Comparison of ENCODE assay signal across 9 cellular contexts in genomic region chr10:68231916-68232315, GRCh38. TPM values are rescaled to one million over a fixed set of nuclear protein-coding genes. Genes with fewer than 3 reads are reported as not detected.
DNase-seq lines count a peak whose midpoint lies in the region; ATAC-seq and TF ChIP-seq lines count a peak whose summit lies in the region.
"Had no signal": no experiment of that assay in that cellular context is flagged by ENCODE, and none has a peak within 500 bp of the region (broad histone marks: within the 10 kb centered on the region; RNA-seq: fewer than 3 reads in every experiment).

Gene ATOH7 (minus strand): TSS chr10:68232113. CDS start chr10:68231677, 436 bp downstream.

- TF ChIP-seq CTCF in body of pancreas (IDR thresholded peaks at IDR 0.05) (no peak), lower lobe of right lung (IDR thresholded peaks at IDR 0.05) (no peak), tibial nerve (IDR thresholded peaks at IDR 0.05) (no peak)

- no peaks in the 10 kb centered on the region for H3K36me3 ChIP-seq in body of pancreas (replicated peaks in 1 of 2; ENCODE audit: insufficient read depth in 1 of 2, low read depth in 2 of 2)
- no peaks in the 10 kb centered on the region for H3K36me3 ChIP-seq in lower lobe of right lung
- H3K36me3 ChIP-seq in tibial nerve: no peaks in the 10 kb centered on the region

- no peak for ATAC-seq in body of pancreas
- no peak for ATAC-seq in lower lobe of right lung
- ATAC-seq in GM18867 (IDR thresholded peaks at IDR 0.05; ENCODE audit: unreplicated experiment): no peak

- no peaks in the 10 kb centered on the region for H3K36me3 Mint-ChIP-seq in activated naive CD4-positive, alpha-beta T cell treated with anti-CD3 and anti-CD28 coated beads for 36 hours (ENCODE audit: low read depth)

- no peak for DNase-seq in activated naive CD4-positive, alpha-beta T cell treated with anti-CD3 and anti-CD28 coated beads for 36 hours
- DNase-seq in activated naive CD4-positive, alpha-beta T cell (lab: John Stamatoyannopoulos, UW): no peak
- DNase-seq in body of pancreas: no peak
- no peak for DNase-seq in lower lobe of right lung
- no peak for DNase-seq in tibial nerve (ENCODE audit: low spot score in 2 of 2)
- DNase-seq in stimulated activated CD4-positive, alpha-beta T cell treated with anti-CD3 and anti-CD28 coated beads, Interleukin-4, amount 100 ng/mL, for 24 hours: no peak
- no peak for DNase-seq in activated CD4-positive, alpha-beta T cell treated with anti-CD3 and anti-CD28 coated beads for 4 hours

- H3K4me3 ChIP-seq in body of pancreas (peak within 1 kb of the TSS; percentile 17 to 23), lower lobe of right lung (peak within 1 kb of the TSS; percentile 70), tibial nerve (peak within 1 kb of the TSS; percentile 51 to 62 (median 56))

- H3K4me3 Mint-ChIP-seq in activated naive CD4-positive, alpha-beta T cell treated with anti-CD3 and anti-CD28 coated beads for 36 hours: peak within 1 kb of the TSS; percentile 71

- intact Hi-C loops in activated naive CD4-positive, alpha-beta T cell treated with anti-CD3 and anti-CD28 coated beads for 36 hours (cut with micrococcal nuclease): loop anchor here (1.0 to 5.0 kb wide), 2 partner anchors 70 to 100 kb away; partner anchors contain the start of genes HNRNPH3 and PBLD
- intact Hi-C loops in body of pancreas (cut with DNase I): no loop called here
- intact Hi-C loops in lower lobe of right lung (cut with DNase I): no loop called here

- CTCF ChIA-PET in activated naive CD4-positive, alpha-beta T cell treated with anti-CD3 and anti-CD28 coated beads for 36 hours (lab: Charles Lee): interaction anchor here (0.6 to 1.2 kb wide), 3 partner anchors 14 to 70 kb away, joined by 3 to 4 read pairs (median 4); no protein-coding TSS in a partner anchor

- H3K9me3 ChIP-seq in body of pancreas (no peaks in the 10 kb centered on the region), lower lobe of right lung (no peaks in the 10 kb centered on the region), tibial nerve (no peaks in the 10 kb centered on the region)

- H3K27me3 Mint-ChIP-seq in activated naive CD4-positive, alpha-beta T cell treated with anti-CD3 and anti-CD28 coated beads for 36 hours (ENCODE audit: low read depth): peaks cover 35% of the 10 kb centered on the region

- TF ChIP-seq POLR2A in body of pancreas (IDR thresholded peaks at IDR 0.05): no peak
- no peak for TF ChIP-seq POLR2A in tibial nerve (IDR thresholded peaks at IDR 0.05)

- TF ChIP-seq EP300 in tibial nerve (IDR thresholded peaks at IDR 0.05): no peak

- 53 to 59% methylated on average over 11 of the region's 11 CpGs for WGBS in body of pancreas, 2 donors
- 45 to 52% methylated on average over 11 of the region's 11 CpGs for WGBS in tibial nerve, 2 donors

- H3K27ac Mint-ChIP-seq in activated naive CD4-positive, alpha-beta T cell treated with anti-CD3 and anti-CD28 coated beads for 36 hours: no peak within 1 kb of the TSS

- H3K9me3 Mint-ChIP-seq in activated naive CD4-positive, alpha-beta T cell treated with anti-CD3 and anti-CD28 coated beads for 36 hours: no peaks in the 10 kb centered on the region

- H3K27ac ChIP-seq in body of pancreas (peak within 1 kb of the TSS; percentile 53 to 80 (median 72)), lower lobe of right lung (peak within 1 kb of the TSS; percentile 46), tibial nerve (peak within 1 kb of the TSS; percentile 64 to 88 (median 80))

- H3K27me3 ChIP-seq in body of pancreas: no peaks in the 10 kb centered on the region
- peaks cover 10% of the 10 kb centered on the region for H3K27me3 ChIP-seq in lower lobe of right lung (ENCODE audit: low read depth)
- no peaks in the 10 kb centered on the region for H3K27me3 ChIP-seq in tibial nerve

- H3K4me1 Mint-ChIP-seq in activated naive CD4-positive, alpha-beta T cell treated with anti-CD3 and anti-CD28 coated beads for 36 hours (ENCODE audit: low read depth): peaks cover 7% of the 10 kb centered on the region

- H3K4me1 ChIP-seq in body of pancreas: peaks cover 6% of the 10 kb centered on the region
- H3K4me1 ChIP-seq in lower lobe of right lung: peaks cover 10% of the 10 kb centered on the region
- H3K4me1 ChIP-seq in tibial nerve: peaks cover 0 to 16% (median 0%) of the 10 kb centered on the region in 4 donors

RNA-seq across cellular contexts. Expression of gene ATOH7, which starts in this region (rescaled TPM):
- total RNA-seq in activated naive CD4-positive, alpha-beta T cell treated with anti-CD3 and anti-CD28 coated beads for 36 hours: not detected
- total RNA-seq in body of pancreas (not detected), lower lobe of right lung (not detected), tibial nerve (under 1 TPM in 1 of 4 donors, not detected in 3; 0.42 TPM)
- total RNA-seq: subcutaneous adipose tissue had no signal

Comparison
In these comparisons a context has a peak if more than half of its experiments do, and no peak if none do; other contexts are left out.
1. H3K4me3 ChIP-seq: peak in every context shown above with its lines; median percentile 70 in lower lobe of right lung; 56 in tibial nerve; 20 in body of pancreas.